ENCODE assay signal across 13 cellular contexts in genomic region chr7:156474241-156474743, GRCh38.
A peak's percentile ranks its signal among the peaks of the same experiment; 100 is the strongest.
DNase-seq lines count a peak whose midpoint lies in the region; ATAC-seq and TF ChIP-seq lines count a peak whose summit lies in the region.
"Had no signal": no experiment of that assay in that cellular context is flagged by ENCODE, and none has a peak within 500 bp of the region (broad histone marks: within the 10 kb centered on the region; RNA-seq: fewer than 3 reads in every experiment).

No MANE protein-coding gene starts in this region.

- CTCF ChIA-PET in WTC11 (lab: Charles Lee), result no interaction called here

- H3K27me3 Mint-ChIP-seq in WTC11 (ENCODE audit: low read depth), result no peaks in the 10 kb centered on the region; the same call in 1 of the 2 replicates

- H3K9me3 ChIP-seq in thyroid gland, result no peaks in the 10 kb centered on the region
- H3K9me3 ChIP-seq: ovary, Peyer's patch, thoracic aorta had no signal

- H3K4me1 ChIP-seq in thyroid gland, result peaks cover 12 to 13% of the 10 kb centered on the region in 2 donors
- H3K4me1 ChIP-seq: Peyer's patch had no signal

- peaks cover 13% of the 10 kb centered on the region for H3K9me3 Mint-ChIP-seq in WTC11
- H3K9me3 Mint-ChIP-seq: activated naive CD4-positive, alpha-beta T cell treated with anti-CD3 and anti-CD28 coated beads, Interleukin-2, amount 50 U/mL, for 24 hours had no signal

- ATAC-seq in WTC11 (no peak), GM21526 (IDR thresholded peaks at IDR 0.05; ENCODE audit: low FRiP score, unreplicated experiment) (no peak)
- ATAC-seq: activated CD4-positive, alpha-beta T cell treated with anti-CD3 and anti-CD28 coated beads for 36 hours had no signal

- peak; percentile 96 for DNase-seq in ACHN
- DNase-seq in HL-60 (ENCODE audit: low read depth in 1 of 2, low spot score in 1 of 2), result peak; percentile 23 to 57
- no peak for DNase-seq in WTC11 (ENCODE audit: low spot score)
- peak; percentile 74 for DNase-seq in iris pigment epithelial cell (ENCODE audit: low read depth)
- no peak for DNase-seq in thyroid gland
- DNase-seq in NCI-H187 treated with DMSO at 0.1 percent for 48 hours (lab: John Stamatoyannopoulos, UW), result no peak
- DNase-seq in DMS79 treated with DMSO at 0.1 percent for 48 hours (lab: John Stamatoyannopoulos, UW), result no peak

- H3K4me3 Mint-ChIP-seq in WTC11, result no peak overlapping the region
- H3K4me3 Mint-ChIP-seq: activated CD4-positive, alpha-beta T cell treated with anti-CD3 and anti-CD28 coated beads for 36 hours; activated naive CD4-positive, alpha-beta T cell treated with anti-CD3 and anti-CD28 coated beads, Interleukin-2, amount 50 U/mL, for 24 hours had no signal

- H3K27me3 ChIP-seq in HL-60 (ENCODE audit: insufficient read depth, poor library complexity, severe bottlenecking), result no peaks in the 10 kb centered on the region
- no peaks in the 10 kb centered on the region for H3K27me3 ChIP-seq in thyroid gland
- H3K27me3 ChIP-seq: ovary, Peyer's patch had no signal

- no peak for TF ChIP-seq CTCF in HL-60 (IDR thresholded peaks at IDR 0.05; ENCODE audit: insufficient read depth, low read length)
- no peak for TF ChIP-seq CTCF in WTC11 (IDR thresholded peaks at IDR 0.05)
- no peak for TF ChIP-seq CTCF in thyroid gland (IDR thresholded peaks at IDR 0.05)

- POLR2A ChIA-PET in WTC11 (lab: Charles Lee), result no interaction called here

- 81 to 88% methylated on average over 7 of the region's 7 CpGs for WGBS in thyroid gland, 2 donors

- no peaks in the 10 kb centered on the region for H3K36me3 ChIP-seq in thyroid gland
- H3K36me3 ChIP-seq: ovary, Peyer's patch, thoracic aorta had no signal

- TF ChIP-seq POLR2A in thyroid gland (IDR thresholded peaks at IDR 0.05), result no peak

- H3K4me3 ChIP-seq in HL-60 (replicated peaks; ENCODE audit: insufficient read depth, low read length), result no peak overlapping the region
- H3K4me3 ChIP-seq in thyroid gland (replicated peaks in 1 of 3), result no peak overlapping the region
- H3K4me3 ChIP-seq: ovary, Peyer's patch, thoracic aorta had no signal

- peaks cover 11% of the 10 kb centered on the region; the same call in 1 of the 2 replicates for H3K4me1 Mint-ChIP-seq in WTC11
- H3K4me1 Mint-ChIP-seq: activated CD4-positive, alpha-beta T cell treated with anti-CD3 and anti-CD28 coated beads for 36 hours; activated naive CD4-positive, alpha-beta T cell treated with anti-CD3 and anti-CD28 coated beads, Interleukin-2, amount 50 U/mL, for 24 hours had no signal

- H3K27ac ChIP-seq in HL-60 (replicated peaks) (no peak overlapping the region), thyroid gland (no peak overlapping the region)
- H3K27ac ChIP-seq: ovary, Peyer's patch, thoracic aorta had no signal

- H3K36me3 Mint-ChIP-seq in WTC11, result no peaks in the 10 kb centered on the region
- H3K36me3 Mint-ChIP-seq: activated naive CD4-positive, alpha-beta T cell treated with anti-CD3 and anti-CD28 coated beads, Interleukin-2, amount 50 U/mL, for 24 hours had no signal

- in situ Hi-C loops in ACHN (cut with HindIII; ENCODE audit: low pct_ligation_motif_present, low pct_unique_long_range_greater_than_20kb, low sequenced_read_pairs), result no loop called here

- intact Hi-C loops in thyroid gland (cut with DNase I), result loop anchor here (5.0 kb wide), 1 partner anchor 677 kb away; no protein-coding TSS in a partner anchor

- H3K27ac Mint-ChIP-seq in WTC11, result no peak overlapping the region
- H3K27ac Mint-ChIP-seq: activated CD4-positive, alpha-beta T cell treated with anti-CD3 and anti-CD28 coated beads for 36 hours; activated naive CD4-positive, alpha-beta T cell treated with anti-CD3 and anti-CD28 coated beads, Interleukin-2, amount 50 U/mL, for 24 hours had no signal

TF ChIP-seq in WTC11, 78 proteins besides CTCF, POLR2A, EP300 and RAD21:
- TF ChIP-seq GABPB1 (CRISPR knock-in tag; IDR thresholded peaks at IDR 0.05), result peak; percentile 63
- TF ChIP-seq ZNF423 (CRISPR knock-in tag; IDR thresholded peaks at IDR 0.05), result no peak

Comparison
In these comparisons a context has a peak if more than half of its experiments do, and no peak if none do; other contexts are left out.
1. DNase-seq: peak in ACHN (single experiment), HL-60 (2 of 2) and iris pigment epithelial cell (single experiment); none in WTC11 (single experiment), thyroid gland (0 of 2), NCI-H187 treated with DMSO at 0.1 percent for 48 hours (single experiment) and DMS79 treated with DMSO at 0.1 percent for 48 hours (single experiment).